23 cellular contexts compared by ENCODE assay signal in the genomic region with DNA sequence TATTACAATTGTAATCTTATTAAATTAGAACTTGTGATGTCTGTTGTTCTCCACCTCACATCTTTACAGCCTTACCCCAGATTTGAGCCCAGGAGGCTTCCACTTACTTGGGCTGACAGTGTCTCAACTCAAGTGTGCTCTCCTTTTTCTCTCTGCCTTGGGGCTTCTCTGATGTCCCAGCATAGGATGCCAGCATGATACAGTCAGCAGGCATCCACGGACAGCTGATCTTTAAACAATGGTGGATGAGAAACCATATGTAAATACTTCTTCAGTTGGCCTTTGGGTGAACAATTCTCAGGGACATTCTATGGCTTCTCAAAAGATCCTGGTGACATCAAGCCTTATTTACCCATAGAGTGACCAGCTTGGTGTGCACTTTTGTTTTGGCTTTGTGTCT.
"Had no signal": no experiment of that assay in that cellular context is flagged by ENCODE, and none has a peak within 500 bp of the region (broad histone marks: within the 10 kb centered on the region; RNA-seq: fewer than 3 reads in every experiment).

No MANE protein-coding gene starts in this region.

- H3K36me3 ChIP-seq: gastrocnemius medialis, left ventricle myocardium inferior, sigmoid colon, spleen, tibial artery had no signal

- H3K27ac Mint-ChIP-seq: activated CD4-positive, alpha-beta memory T cell treated with anti-CD3 and anti-CD28 coated beads for 36 hours; activated naive CD4-positive, alpha-beta T cell treated with anti-CD3 and anti-CD28 coated beads, Interleukin-2, amount 10 ng/mL, durations not matched to agents 7 days and 5 days; activated T-cell treated with anti-CD3 and anti-CD28 coated beads, Interleukin-2, amount 50 U/mL, for 72 hours; mesothelial cell of epicardium; natural killer cell; progenitor cell of endocrine pancreas; T-helper 17 cell had no signal

- H3K27me3 Mint-ChIP-seq: progenitor cell of endocrine pancreas had no signal

- H3K4me1 Mint-ChIP-seq: activated naive CD4-positive, alpha-beta T cell treated with anti-CD3 and anti-CD28 coated beads, Interleukin-2, amount 10 ng/mL, durations not matched to agents 7 days and 5 days; natural killer cell; T-helper 17 cell had no signal

- H3K27ac ChIP-seq: gastrocnemius medialis, left ventricle myocardium inferior, sigmoid colon, spleen, tibial artery had no signal

- H3K36me3 Mint-ChIP-seq: activated CD4-positive, alpha-beta memory T cell treated with anti-CD3 and anti-CD28 coated beads for 36 hours; activated naive CD4-positive, alpha-beta T cell treated with anti-CD3 and anti-CD28 coated beads, Interleukin-2, amount 10 ng/mL, durations not matched to agents 7 days and 5 days; mesothelial cell of epicardium; natural killer cell had no signal

- H3K27me3 ChIP-seq: gastrocnemius medialis, tibial artery had no signal

- H3K4me3 ChIP-seq: gastrocnemius medialis, left ventricle myocardium inferior, sigmoid colon, spleen, tibial artery had no signal

- DNase-seq: activated CD4-positive, alpha-beta memory T cell treated with anti-CD3 and anti-CD28 coated beads for 36 hours; activated CD4-positive, alpha-beta T cell treated with anti-CD3 and anti-CD28 coated beads for 4 hours; activated CD4-positive, CD25-positive, alpha-beta regulatory T cell; activated effector memory CD4-positive, alpha-beta T cell treated with Interleukin-2 at 50 U/mL for 16 hours; activated naive CD4-positive, alpha-beta T cell treated with anti-CD3 and anti-CD28 coated beads, Interleukin-2, amount 10 ng/mL, durations not matched to agents 7 days and 5 days; activated T-cell treated with anti-CD3 and anti-CD28 coated beads, Interleukin-2, amount 50 U/mL, for 72 hours; cerebellar nuclear complex; cortex of kidney; gastrocnemius medialis; head of caudate nucleus; hypothalamus; left ventricle myocardium inferior; natural killer cell; retina; sigmoid colon; spleen; stimulated activated CD4-positive, alpha-beta T cell treated with anti-CD3 and anti-CD28 coated beads, Interleukin-4, amount 100 ng/mL, for 24 hours; stimulated activated naive CD8-positive, alpha-beta T cell treated with anti-CD3 and anti-CD28 coated beads, Interleukin-15, Interleukin-2, amounts not matched to agents 100 U/mL and 50 U/mL, for 24 hours; substantia nigra; T-helper 17 cell; tibial artery had no signal

- H3K4me1 ChIP-seq: gastrocnemius medialis, left ventricle myocardium inferior, sigmoid colon, spleen, tibial artery had no signal

- H3K9me3 Mint-ChIP-seq: activated CD4-positive, alpha-beta memory T cell treated with anti-CD3 and anti-CD28 coated beads for 36 hours; activated naive CD4-positive, alpha-beta T cell treated with anti-CD3 and anti-CD28 coated beads, Interleukin-2, amount 10 ng/mL, durations not matched to agents 7 days and 5 days had no signal

- H3K4me3 Mint-ChIP-seq: activated CD4-positive, alpha-beta memory T cell treated with anti-CD3 and anti-CD28 coated beads for 36 hours; activated naive CD4-positive, alpha-beta T cell treated with anti-CD3 and anti-CD28 coated beads, Interleukin-2, amount 10 ng/mL, durations not matched to agents 7 days and 5 days; activated T-cell treated with anti-CD3 and anti-CD28 coated beads, Interleukin-2, amount 50 U/mL, for 72 hours; mesothelial cell of epicardium; natural killer cell; T-helper 17 cell had no signal

- H3K9me3 ChIP-seq: gastrocnemius medialis, left ventricle myocardium inferior, spleen, tibial artery had no signal
